ENCODE assay signal across 26 cellular contexts in genomic region chr21:16037386-16037785, GRCh38.
DNase-seq lines count a peak whose midpoint lies in the region; ATAC-seq, FAIRE-seq and TF ChIP-seq lines count a peak whose summit lies in the region.
"Had no signal": no experiment of that assay in that cellular context is flagged by ENCODE, and none has a peak within 500 bp of the region (broad histone marks: within the 10 kb centered on the region; RNA-seq: fewer than 3 reads in every experiment).

No MANE protein-coding gene starts in this region.

- FAIRE-seq in keratinocyte (lab: Jason Lieb, UNC): peak; percentile 39
- FAIRE-seq: pancreas had no signal

- DNase-seq in GDM1 (lab: John Stamatoyannopoulos, UW) (peak; percentile 81), RWPE2 (ENCODE audit: low spot score) (no peak), astrocyte of the spinal cord (ENCODE audit: low read depth, low spot score) (peak; percentile 24), keratinocyte (ENCODE audit: low read depth, low spot score) (no peak), NCI-H510A treated with DMSO at 0.1 percent for 48 hours (lab: John Stamatoyannopoulos, UW) (no peak), endodermal cell (no peak), mesendoderm (no peak)
- DNase-seq: ACHN; activated CD4-positive, alpha-beta T cell treated with anti-CD3 and anti-CD28 coated beads, Interleukin-2, amount 50 U/mL, for 1 hour; body of pancreas; Calu3; colonic mucosa; effector memory CD8-positive, alpha-beta T cell; glutamatergic neuron; GOT3; naive thymus-derived CD8-positive, alpha-beta T cell; NCI-H2171 treated with DMSO at 0.1 percent for 48 hours; pancreas; upper lobe of left lung; WERI-Rb-1 had no signal

- H3K9ac ChIP-seq in keratinocyte (ENCODE audit: control insufficient read depth, extremely low read depth, insufficient read depth, low read length) (no peak overlapping the region), endodermal cell (ENCODE audit: extremely low read depth, low read length, poor library complexity, severe bottlenecking) (no peak overlapping the region), mesendoderm (ENCODE audit: low read length) (no peak overlapping the region)
- H3K9ac ChIP-seq: BLaER1 had no signal

- no peak overlapping the region for H2BK15ac ChIP-seq in mesendoderm (replicated peaks; ENCODE audit: low read depth)

- H3K9me3 ChIP-seq in RWPE2 (ENCODE audit: severe bottlenecking): no peaks in the 10 kb centered on the region
- no peaks in the 10 kb centered on the region for H3K9me3 ChIP-seq in keratinocyte (ENCODE audit: control insufficient read depth, low read depth, low read length)
- peaks cover 7% of the 10 kb centered on the region for H3K9me3 ChIP-seq in endodermal cell (ENCODE audit: control insufficient read depth, low read length)
- H3K9me3 ChIP-seq: BLaER1, body of pancreas, colonic mucosa, pancreas, upper lobe of left lung had no signal

- no peak overlapping the region for H3K18ac ChIP-seq in mesendoderm (ENCODE audit: low read length)

- peaks cover 11% of the 10 kb centered on the region for H3K4me1 ChIP-seq in RWPE2 (ENCODE audit: insufficient read depth, poor library complexity, severe bottlenecking)
- H3K4me1 ChIP-seq in keratinocyte (ENCODE audit: control insufficient read depth, extremely low read depth, insufficient read depth, low read length): no peaks in the 10 kb centered on the region
- H3K4me1 ChIP-seq in endodermal cell (ENCODE audit: control insufficient read depth, insufficient read depth, low read length): no peaks in the 10 kb centered on the region
- H3K4me1 ChIP-seq in mesendoderm (ENCODE audit: control insufficient read depth, low read depth, low read length): no peaks in the 10 kb centered on the region
- H3K4me1 ChIP-seq: BLaER1, body of pancreas, colonic mucosa, pancreas, upper lobe of left lung had no signal

- in situ Hi-C loops in astrocyte of the spinal cord (cut with HindIII; ENCODE audit: low sequenced_read_pairs): no loop called here

- H2AK5ac ChIP-seq in mesendoderm (ENCODE audit: low read length): no peak overlapping the region

- dilution Hi-C loops in keratinocyte (cut with MboI; ENCODE audit: extremely low pct_ligation_motif_present, low sequenced_read_pairs): no loop called here

- no peaks in the 10 kb centered on the region for H3K27me3 ChIP-seq in RWPE2 (ENCODE audit: insufficient read depth, poor library complexity, severe bottlenecking)
- no peaks in the 10 kb centered on the region for H3K27me3 ChIP-seq in keratinocyte (ENCODE audit: control insufficient read depth, extremely low read depth, insufficient read depth, low read length)
- no peaks in the 10 kb centered on the region for H3K27me3 ChIP-seq in endodermal cell (ENCODE audit: control insufficient read depth, insufficient read depth, low read length, poor library complexity, severe bottlenecking)
- no peaks in the 10 kb centered on the region for H3K27me3 ChIP-seq in mesendoderm (ENCODE audit: insufficient read depth, low read length, poor library complexity)
- H3K27me3 ChIP-seq: BLaER1, body of pancreas, colonic mucosa, pancreas, upper lobe of left lung had no signal

- H3K4ac ChIP-seq in mesendoderm (ENCODE audit: low read depth, low read length): no peak overlapping the region

- no peak overlapping the region for H2AFZ ChIP-seq in keratinocyte (ENCODE audit: control insufficient read depth, low read length)

- H3K9me1 ChIP-seq in keratinocyte (ENCODE audit: control insufficient read depth, extremely low read depth, insufficient read depth, low read length): no peaks in the 10 kb centered on the region

- no peaks in the 10 kb centered on the region for H4K20me1 ChIP-seq in keratinocyte (ENCODE audit: control insufficient read depth, extremely low read depth, insufficient read depth, low read length)
- H4K20me1 ChIP-seq: BLaER1 had no signal

- WGBS in endodermal cell (ENCODE audit: insufficient coverage in 1 of 2, insufficient read length in 1 of 2), 2 experiments: 97 to 100% methylated on average over 2 of the region's 2 CpGs
- no CpG with 5 or more reads among the region's 2 CpGs for WGBS in mesendoderm (ENCODE audit: extremely low coverage, insufficient coverage, low lambda C conversion rate)

- no peak overlapping the region for H3K56ac ChIP-seq in mesendoderm (ENCODE audit: low read length)

- no peak overlapping the region for H3K4me2 ChIP-seq in keratinocyte (ENCODE audit: control insufficient read depth, extremely low read depth, insufficient read depth, low read depth, low read length)
- no peak overlapping the region for H3K4me2 ChIP-seq in mesendoderm (ENCODE audit: low read length)
- H3K4me2 ChIP-seq: BLaER1 had no signal

- no peaks in the 10 kb centered on the region for H3K36me3 ChIP-seq in RWPE2 (ENCODE audit: low read depth)
- no peaks in the 10 kb centered on the region for H3K36me3 ChIP-seq in keratinocyte (ENCODE audit: control insufficient read depth in 2 of 2, extremely low read depth in 1 of 2, insufficient read depth in 2 of 2, low read length in 2 of 2)
- H3K36me3 ChIP-seq in endodermal cell (ENCODE audit: control insufficient read depth, insufficient read depth, low read length): no peaks in the 10 kb centered on the region
- H3K36me3 ChIP-seq in mesendoderm (ENCODE audit: control insufficient read depth, insufficient read depth, low read length): no peaks in the 10 kb centered on the region
- H3K36me3 ChIP-seq: BLaER1, colonic mucosa, pancreas, upper lobe of left lung, WERI-Rb-1 had no signal

- H2BK5ac ChIP-seq in mesendoderm (ENCODE audit: low read length): no peak overlapping the region

- H4K8ac ChIP-seq in mesendoderm (ENCODE audit: low read depth, low read length): no peak overlapping the region

- peak; percentile 92 for ATAC-seq in RWPE2 (ENCODE audit: low read depth)
- no peak for ATAC-seq in HG03025 (IDR thresholded peaks at IDR 0.05; ENCODE audit: low FRiP score, unreplicated experiment)
- ATAC-seq: body of pancreas; effector memory CD8-positive, alpha-beta T cell; left lobe of liver; naive thymus-derived CD8-positive, alpha-beta T cell; pancreas; sciatic nerve had no signal

- no peak overlapping the region for H3K23ac ChIP-seq in mesendoderm (ENCODE audit: low read length)

- H3K4me3 Mint-ChIP-seq in endodermal cell: no peak overlapping the region
- H3K4me3 Mint-ChIP-seq: activated naive CD8-positive, alpha-beta T cell; effector memory CD8-positive, alpha-beta T cell; naive thymus-derived CD8-positive, alpha-beta T cell; T-helper 1 cell treated with Interleukin-12 subunit alpha and Interleukin-12 subunit beta and Interleukin-4 antibody, amounts not matched to agents 30 μg/mL and 1 μg/mL, for 36 hours had no signal

- H3K27ac ChIP-seq in RWPE2 (ENCODE audit: poor library complexity, severe bottlenecking) (peak overlapping the region; percentile 55), keratinocyte (ENCODE audit: control insufficient read depth, insufficient read depth, low read length) (no peak overlapping the region), endodermal cell (ENCODE audit: low read depth, low read length) (no peak overlapping the region), mesendoderm (ENCODE audit: low read depth, low read length) (no peak overlapping the region)
- H3K27ac ChIP-seq: BLaER1, body of pancreas, colonic mucosa, pancreas, upper lobe of left lung, WERI-Rb-1 had no signal

- H4K5ac ChIP-seq in mesendoderm (ENCODE audit: low read length): no peak overlapping the region

- H3K79me2 ChIP-seq in keratinocyte (ENCODE audit: control insufficient read depth, insufficient read depth, low read length): no peaks in the 10 kb centered on the region
- no peaks in the 10 kb centered on the region for H3K79me2 ChIP-seq in mesendoderm (ENCODE audit: control insufficient read depth, insufficient read depth, low read length)

- no peaks in the 10 kb centered on the region for H3K79me1 ChIP-seq in mesendoderm (ENCODE audit: low read length)

- no peak overlapping the region for H3K27ac Mint-ChIP-seq in endodermal cell
- H3K27ac Mint-ChIP-seq: activated naive CD8-positive, alpha-beta T cell; effector memory CD8-positive, alpha-beta T cell; naive thymus-derived CD8-positive, alpha-beta T cell; T-helper 1 cell treated with Interleukin-12 subunit alpha and Interleukin-12 subunit beta and Interleukin-4 antibody, amounts not matched to agents 30 μg/mL and 1 μg/mL, for 36 hours had no signal

- no peaks in the 10 kb centered on the region for H3K4me1 Mint-ChIP-seq in endodermal cell

- H3K4me3 ChIP-seq in RWPE2 (ENCODE audit: severe bottlenecking) (no peak overlapping the region), astrocyte of the spinal cord (ENCODE audit: low read depth, low read length) (no peak overlapping the region), keratinocyte (ENCODE audit: control insufficient read depth in 2 of 3, extremely low read depth in 1 of 3, insufficient read depth in 2 of 3, low read depth in 1 of 3, low read length in 3 of 3) (no peak overlapping the region), endodermal cell (ENCODE audit: low read length) (no peak overlapping the region), mesendoderm (ENCODE audit: low read length) (no peak overlapping the region)
- H3K4me3 ChIP-seq: BLaER1, body of pancreas, colonic mucosa, pancreas, upper lobe of left lung had no signal

- H3K27me3 Mint-ChIP-seq in endodermal cell (ENCODE audit: insufficient read depth): no peaks in the 10 kb centered on the region
- H3K27me3 Mint-ChIP-seq: effector memory CD8-positive, alpha-beta T cell had no signal

- no peak for TF ChIP-seq CTCF in RWPE2 (IDR thresholded peaks at IDR 0.05; ENCODE audit: poor library complexity, severe bottlenecking)
- TF ChIP-seq CTCF in astrocyte of the spinal cord (IDR thresholded peaks at IDR 0.05; ENCODE audit: low read depth, low read length): no peak
- no peak for TF ChIP-seq CTCF in keratinocyte (optimal IDR thresholded peaks at IDR 0.05 in 1 of 3, IDR thresholded peaks at IDR 0.05 in 1 of 3, conservative IDR thresholded peaks at IDR 0.05 in 1 of 3; ENCODE audit: extremely low read depth in 1 of 3, insufficient read depth in 2 of 3, low read length in 3 of 3)
- no peak for TF ChIP-seq CTCF in endodermal cell (conservative IDR thresholded peaks at IDR 0.05)

- H3K36me3 Mint-ChIP-seq in endodermal cell (ENCODE audit: low read depth): no peaks in the 10 kb centered on the region
- H3K36me3 Mint-ChIP-seq: activated naive CD8-positive, alpha-beta T cell; naive thymus-derived CD8-positive, alpha-beta T cell had no signal

- H2BK120ac ChIP-seq in mesendoderm (ENCODE audit: low read depth, low read length): no peak overlapping the region

- no peaks in the 10 kb centered on the region for H3K9me3 Mint-ChIP-seq in endodermal cell
- H3K9me3 Mint-ChIP-seq: effector memory CD8-positive, alpha-beta T cell; T-helper 1 cell treated with Interleukin-12 subunit alpha and Interleukin-12 subunit beta and Interleukin-4 antibody, amounts not matched to agents 30 μg/mL and 1 μg/mL, for 36 hours had no signal

Comparison
In these comparisons a context has a peak if more than half of its experiments do, and no peak if none do; other contexts are left out.
1. DNase-seq: peak in GDM1 (single experiment) and astrocyte of the spinal cord (single experiment); none in RWPE2 (single experiment), keratinocyte (single experiment), NCI-H510A treated with DMSO at 0.1 percent for 48 hours (single experiment), endodermal cell (single experiment) and mesendoderm (single experiment).